In the genomic region with DNA sequence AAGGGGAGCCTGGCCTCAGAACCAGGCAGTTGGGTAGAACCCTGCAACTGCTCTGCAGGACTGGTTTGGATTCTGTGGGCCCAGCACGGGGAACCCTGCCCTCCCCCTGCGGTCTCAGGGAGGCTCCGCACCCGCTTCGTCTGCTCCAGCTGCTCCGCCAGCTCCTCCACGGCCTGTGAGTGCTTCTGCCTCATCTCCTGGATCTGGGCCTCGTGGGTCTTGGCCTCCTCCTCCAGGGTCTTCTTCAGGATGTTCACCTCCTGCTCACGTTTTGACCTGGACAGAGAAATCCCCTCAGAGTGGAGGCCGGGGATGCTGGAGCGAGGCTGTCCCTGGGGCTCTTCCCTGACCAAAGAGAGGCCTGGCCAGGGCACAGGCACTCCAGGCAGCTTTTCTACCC, we compare ENCODE assay signal across 1 cellular context.
TF ChIP-seq lines count a peak whose summit lies in the region.

No MANE protein-coding gene starts in this region.

TF ChIP-seq in endothelial cell of umbilical vein, 7 proteins besides CTCF, POLR2A, EP300 and RAD21:
- no peak for TF ChIP-seq MAX (IDR thresholded peaks at IDR 0.05; ENCODE audit: insufficient read depth, insufficient read length)
- TF ChIP-seq JUN (IDR thresholded peaks at IDR 0.05; ENCODE audit: borderline replicate concordance, insufficient read depth, insufficient read length, low read depth) = no peak
- TF ChIP-seq POLR2AphosphoS5 (IDR thresholded peaks at IDR 0.05; ENCODE audit: insufficient read depth, low read depth, low read length) = peak; percentile 12
- no peak for TF ChIP-seq GATA2 (IDR thresholded peaks at IDR 0.05; ENCODE audit: insufficient read depth, insufficient read length, low read depth, low read length)
- no peak for TF ChIP-seq EZH2 (IDR thresholded peaks at IDR 0.05; ENCODE audit: borderline replicate concordance, low read depth, low read length, severe bottlenecking)
- no peak for TF ChIP-seq MYC (IDR thresholded peaks at IDR 0.05; ENCODE audit: low read depth, low read length)
- no peak for TF ChIP-seq FOS (IDR thresholded peaks at IDR 0.05; ENCODE audit: borderline replicate concordance, insufficient read depth, low read length)
TF ChIP-seq in endothelial cell of umbilical vein: peak in this region for 1.
